ENCODE assay signal across 37 cellular contexts in genomic region chr16:23829454-23829853, GRCh38. TPM values are rescaled to one million over a fixed set of nuclear protein-coding genes. Genes with fewer than 3 reads are reported as not detected.
"Had no signal": no experiment of that assay in that cellular context is flagged by ENCODE, and none has a peak within 500 bp of the region (broad histone marks: within the 10 kb centered on the region; RNA-seq: fewer than 3 reads in every experiment).

No MANE protein-coding gene starts in this region.

- H3K36me3 ChIP-seq: MG63 had no signal

- H3K27ac ChIP-seq: KMS-11 had no signal

- H3K4me2 ChIP-seq: KMS-11 had no signal

- H3K9ac ChIP-seq: KMS-11 had no signal

- H3K27me3 ChIP-seq: MG63 had no signal

- H3K4me3 ChIP-seq: MG63 had no signal

- DNase-seq: Karpas-422, Kasumi-1, MG63, MM.1S, MV-4-11, NCI-H1048, NCI-H1092, NCI-H1105, NCI-H1105 treated with DMSO at 0.1 percent for 48 hours, NCI-H1417, NCI-H1417 treated with DMSO at 0.1 percent for 48 hours, NCI-H1436, NCI-H1436 treated with DMSO at 0.1 percent for 48 hours, NCI-H146, NCI-H1694, NCI-H1694 treated with DMSO at 0.1 percent for 48 hours, NCI-H187, NCI-H187 treated with DMSO at 0.1 percent for 48 hours, NCI-H1930, NCI-H2029, NCI-H2029 treated with DMSO at 0.1 percent for 48 hours, NCI-H2081, NCI-H2081 treated with DMSO at 0.1 percent for 48 hours, NCI-H2107, NCI-H2171, NCI-H2171 treated with DMSO at 0.1 percent for 48 hours, NCI-H2227 treated with DMSO at 0.1 percent for 48 hours, NCI-H226, NCI-H345, NCI-H446, NCI-H446 treated with DMSO at 0.1 percent for 48 hours, NCI-H510A, NCI-H510A treated with DMSO at 0.1 percent for 48 hours had no signal

RNA-seq across cellular contexts. Expression of gene PRKCB, which starts 6.3 kb away (rescaled TPM):
- total RNA-seq: LHCN-M2, M059J, MCF 10A had no signal
